22 cellular contexts compared by ENCODE assay signal in the genomic region with DNA sequence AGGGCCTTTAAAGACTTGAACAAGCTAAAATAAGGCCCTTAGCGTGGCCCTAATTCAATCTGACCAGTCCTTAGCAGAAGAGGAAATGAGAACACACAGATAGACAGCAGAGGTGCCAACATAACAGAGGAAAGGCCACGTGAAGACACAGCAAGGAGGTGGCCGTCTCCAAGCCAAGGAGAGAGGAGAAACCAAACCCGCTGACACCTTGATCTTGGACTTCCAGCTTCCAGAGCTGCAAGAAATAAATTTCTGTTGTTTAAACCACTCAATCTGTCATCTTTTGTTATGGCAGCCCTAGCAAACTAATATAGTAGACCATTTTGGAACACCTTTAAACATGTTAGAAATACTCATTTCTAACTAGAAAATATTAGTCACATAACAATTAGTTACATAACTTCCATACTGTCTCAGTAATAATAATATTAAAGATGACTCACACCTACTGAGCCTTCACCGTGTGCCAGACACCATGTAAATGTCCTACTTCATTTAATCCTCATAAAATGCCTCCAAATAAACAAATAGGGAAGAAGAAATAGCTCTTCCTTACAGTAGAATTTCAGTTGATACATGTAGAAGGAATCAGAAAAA. TPM values are rescaled to one million over a fixed set of nuclear protein-coding genes. Genes with fewer than 3 reads are reported as not detected.
A peak's percentile ranks its signal among the peaks of the same experiment; 100 is the strongest.
DNase-seq lines count a peak whose midpoint lies in the region; ATAC-seq, FAIRE-seq and TF ChIP-seq lines count a peak whose summit lies in the region.
"Had no signal": no experiment of that assay in that cellular context is flagged by ENCODE, and none has a peak within 500 bp of the region (broad histone marks: within the 10 kb centered on the region; RNA-seq: fewer than 3 reads in every experiment).

No MANE protein-coding gene starts in this region.

- H3K79me2 ChIP-seq in endothelial cell of umbilical vein (ENCODE audit: control insufficient read depth, insufficient read depth, low read length) = no peaks in the 10 kb centered on the region

- POLR2A ChIA-PET in CD4-positive, alpha-beta T cell (lab: Charles Lee) = interaction anchor here (0.8 to 6.1 kb wide), 12 partner anchors 8 to 389 kb away, joined by 3 to 113 read pairs (median 4); a partner anchor contains a TSS
- POLR2A ChIA-PET in activated CD8-positive, alpha-beta T cell treated with anti-CD3 and anti-CD28 coated beads, Interleukin-2, amount 10 ng/mL, durations not matched to agents 7 days and 5 days (lab: Charles Lee) = interaction anchor here (0.6 to 2.3 kb wide), 4 partner anchors 43 to 390 kb away, joined by 3 to 9 read pairs (median 4); no protein-coding TSS in a partner anchor
- POLR2A ChIA-PET in endothelial cell of umbilical vein (lab: Charles Lee) = interaction anchor here (0.8 kb wide), 1 partner anchor 34 kb away, joined by 3 read pairs; no protein-coding TSS in a partner anchor

- no peaks in the 10 kb centered on the region for H3K27me3 Mint-ChIP-seq in CD4-positive, alpha-beta T cell
- no peaks in the 10 kb centered on the region for H3K27me3 Mint-ChIP-seq in activated CD8-positive, alpha-beta T cell treated with anti-CD3 and anti-CD28 coated beads, Interleukin-2, amount 10 ng/mL, durations not matched to agents 7 days and 5 days (ENCODE audit: low read depth)
- H3K27me3 Mint-ChIP-seq: IgD-negative memory B cell had no signal

- TF ChIP-seq CTCF in CD4-positive, alpha-beta T cell (IDR thresholded peaks at IDR 0.05) = no peak
- TF ChIP-seq CTCF in endothelial cell of umbilical vein (IDR thresholded peaks at IDR 0.05; ENCODE audit: extremely low read depth in 1 of 2, insufficient read depth in 1 of 2, low read depth in 1 of 2, low read length in 2 of 2) (no peak), suprapubic skin (IDR thresholded peaks at IDR 0.05) (no peak)

- TF ChIP-seq POLR2A in endothelial cell of umbilical vein (IDR thresholded peaks at IDR 0.05; ENCODE audit: low read depth, low read length) (no peak), suprapubic skin (IDR thresholded peaks at IDR 0.05) (no peak), H54 (IDR thresholded peaks at IDR 0.05; ENCODE audit: low read depth, low read length) (no peak)

- BruUV-seq in endothelial cell of umbilical vein (replicated peaks; lab: Mats Ljungman, UMichigan) = no TSS peak

- H2AFZ ChIP-seq in endothelial cell of umbilical vein (ENCODE audit: low read depth, low read length) = no peak overlapping the region

- H3K9me1 ChIP-seq in endothelial cell of umbilical vein (replicated peaks; ENCODE audit: control insufficient read depth, extremely low read depth, insufficient read depth, low read length) = no peaks in the 10 kb centered on the region

- H3K9ac ChIP-seq in endothelial cell of umbilical vein (replicated peaks; ENCODE audit: extremely low read depth, insufficient read depth, low read length) = no peak overlapping the region

- H3K27ac Mint-ChIP-seq in CD4-positive, alpha-beta T cell = peak overlapping the region; percentile 96
- H3K27ac Mint-ChIP-seq in activated CD8-positive, alpha-beta T cell treated with anti-CD3 and anti-CD28 coated beads, Interleukin-2, amount 10 ng/mL, durations not matched to agents 7 days and 5 days = peak overlapping the region; percentile 83
- H3K27ac Mint-ChIP-seq: dendritic cell treated with granulocyte-macrophage colony-stimulating factor and Interleukin-4, amounts not matched to agents 40 ng/mL and 50 ng/mL, for 4 days had no signal

- dilution Hi-C loops in endothelial cell of umbilical vein (cut with MboI; ENCODE audit: extremely low pct_ligation_motif_present, low sequenced_read_pairs) = no loop called here

- H3K27me3 ChIP-seq in CD4-positive, alpha-beta T cell (ENCODE audit: control insufficient read depth, insufficient read depth, low read length) = no peaks in the 10 kb centered on the region
- no peaks in the 10 kb centered on the region for H3K27me3 ChIP-seq in endothelial cell of umbilical vein (ENCODE audit: control insufficient read depth in 2 of 2, insufficient read depth in 2 of 2, low read length in 2 of 2)
- H3K27me3 ChIP-seq in suprapubic skin = no peaks in the 10 kb centered on the region
- H3K27me3 ChIP-seq: upper lobe of left lung had no signal

- FAIRE-seq in endothelial cell of umbilical vein (lab: Jason Lieb, UNC) = no peak
- FAIRE-seq in H54 (lab: Jason Lieb, UNC) = no peak

- peak; percentile 63 to 75 for ATAC-seq in activated CD4-positive, CD25-positive, alpha-beta regulatory T cell treated with anti-CD3 and anti-CD28 coated beads, Interleukin-2, amount 50 U/mL, for 24 hours
- no peak for ATAC-seq in CD4-positive, alpha-beta T cell (ENCODE audit: poor library complexity)
- ATAC-seq in activated CD8-positive, alpha-beta T cell treated with anti-CD3 and anti-CD28 coated beads, Interleukin-2, amount 10 ng/mL, durations not matched to agents 7 days and 5 days = no peak
- ATAC-seq: left colon, right cardiac atrium, Right ventricle myocardium inferior had no signal

- H3K4me1 ChIP-seq in endothelial cell of umbilical vein (ENCODE audit: control insufficient read depth, extremely low read depth, insufficient read depth, low read length) (peaks cover 27% of the 10 kb centered on the region), suprapubic skin (peaks cover 3% of the 10 kb centered on the region)

- WGBS in suprapubic skin = 86% methylated on average over 5 of the region's 5 CpGs

- H3K4me3 Mint-ChIP-seq in CD4-positive, alpha-beta T cell = peak overlapping the region; percentile 66
- peak overlapping the region; percentile 6 for H3K4me3 Mint-ChIP-seq in activated CD8-positive, alpha-beta T cell treated with anti-CD3 and anti-CD28 coated beads, Interleukin-2, amount 10 ng/mL, durations not matched to agents 7 days and 5 days
- H3K4me3 Mint-ChIP-seq: dendritic cell treated with granulocyte-macrophage colony-stimulating factor and Interleukin-4, amounts not matched to agents 40 ng/mL and 50 ng/mL, for 4 days had no signal

- no peaks in the 10 kb centered on the region for H4K20me1 ChIP-seq in endothelial cell of umbilical vein (replicated peaks; ENCODE audit: control insufficient read depth, extremely low read depth, insufficient read depth, low read length)

- H3K4me2 ChIP-seq in endothelial cell of umbilical vein (ENCODE audit: insufficient read depth, low read length) = no peak overlapping the region

- H3K4me3 ChIP-seq in endothelial cell of umbilical vein (replicated peaks in 1 of 3; ENCODE audit: insufficient read depth in 1 of 3, low read depth in 1 of 3, low read length in 3 of 3) = no peak overlapping the region
- no peak overlapping the region for H3K4me3 ChIP-seq in suprapubic skin
- H3K4me3 ChIP-seq: upper lobe of left lung had no signal

- peaks cover 90% of the 10 kb centered on the region for H3K4me1 Mint-ChIP-seq in CD4-positive, alpha-beta T cell (ENCODE audit: low read depth)
- H3K4me1 Mint-ChIP-seq in activated CD8-positive, alpha-beta T cell treated with anti-CD3 and anti-CD28 coated beads, Interleukin-2, amount 10 ng/mL, durations not matched to agents 7 days and 5 days (ENCODE audit: low read depth) = peaks cover 70% of the 10 kb centered on the region

- H3K36me3 ChIP-seq in endothelial cell of umbilical vein (ENCODE audit: control insufficient read depth in 2 of 2, extremely low read depth in 1 of 2, insufficient read depth in 2 of 2, low read length in 2 of 2) = no peaks in the 10 kb centered on the region
- H3K36me3 ChIP-seq in suprapubic skin = no peaks in the 10 kb centered on the region
- H3K36me3 ChIP-seq: upper lobe of left lung had no signal

- no peak for DNase-seq in activated CD4-positive, CD25-positive, alpha-beta regulatory T cell (lab: John Stamatoyannopoulos, UW)
- DNase-seq in CD4-positive, alpha-beta T cell = no peak
- no peak for DNase-seq in activated CD8-positive, alpha-beta T cell treated with anti-CD3 and anti-CD28 coated beads, Interleukin-2, amount 10 ng/mL, durations not matched to agents 7 days and 5 days
- DNase-seq in endothelial cell of umbilical vein (ENCODE audit: low read depth, low spot score) = no peak
- DNase-seq in suprapubic skin (ENCODE audit: low spot score in 2 of 2) = no peak
- no peak for DNase-seq in NCI-H187 treated with DMSO at 0.1 percent for 48 hours (lab: John Stamatoyannopoulos, UW)
- DNase-seq in H54 (ENCODE audit: insufficient read length, low spot score) = no peak
- DNase-seq: H7, head of caudate nucleus, left colon, mesenchymal stem cell, NCI-H1417, NCI-H2107, NCI-H446 treated with DMSO at 0.1 percent for 48 hours, OCI-M1, right cardiac atrium had no signal

- H3K9me3 ChIP-seq in CD4-positive, alpha-beta T cell (ENCODE audit: control insufficient read depth, low read length) = no peaks in the 10 kb centered on the region
- H3K9me3 ChIP-seq in endothelial cell of umbilical vein (replicated peaks; ENCODE audit: control insufficient read depth, insufficient read depth, low read length) = no peaks in the 10 kb centered on the region
- no peaks in the 10 kb centered on the region for H3K9me3 ChIP-seq in suprapubic skin
- H3K9me3 ChIP-seq: upper lobe of left lung had no signal

- no peak for TF ChIP-seq EP300 in suprapubic skin (IDR thresholded peaks at IDR 0.05)

- intact Hi-C loops in CD4-positive, alpha-beta T cell (cut with DNase I, micrococcal nuclease) = loop anchor here (5.0 kb wide), 1 partner anchor 257 kb away; a partner anchor contains a TSS
- intact Hi-C loops in endothelial cell of umbilical vein (cut with micrococcal nuclease) = no loop called here

- CTCF ChIA-PET in CD4-positive, alpha-beta T cell (lab: Charles Lee) = interaction anchor here (1.4 to 2.2 kb wide), 4 partner anchors 17 to 148 kb away, joined by 4 to 9 read pairs (median 6); no protein-coding TSS in a partner anchor
- CTCF ChIA-PET in activated CD8-positive, alpha-beta T cell treated with anti-CD3 and anti-CD28 coated beads, Interleukin-2, amount 10 ng/mL, durations not matched to agents 7 days and 5 days (lab: Charles Lee) = interaction anchor here (0.6 to 12.5 kb wide), 13 partner anchors 8 to 377 kb away, joined by 3 to 162 read pairs (median 4); a partner anchor contains a TSS
- CTCF ChIA-PET in endothelial cell of umbilical vein (lab: Charles Lee) = interaction anchor here (4.2 to 8.4 kb wide), 2 partner anchors 44 to 148 kb away, joined by 129 to 368 read pairs; a partner anchor contains a TSS

- peak overlapping the region; percentile 80 for H3K27ac ChIP-seq in CD4-positive, alpha-beta T cell (ENCODE audit: low read depth, low read length)
- H3K27ac ChIP-seq in endothelial cell of umbilical vein (ENCODE audit: insufficient read depth, low read depth, low read length) (no peak overlapping the region), suprapubic skin (no peak overlapping the region)
- H3K27ac ChIP-seq: upper lobe of left lung had no signal

- H3K36me3 Mint-ChIP-seq in CD4-positive, alpha-beta T cell (ENCODE audit: low read depth) = no peaks in the 10 kb centered on the region
- peaks cover 8% of the 10 kb centered on the region for H3K36me3 Mint-ChIP-seq in activated CD8-positive, alpha-beta T cell treated with anti-CD3 and anti-CD28 coated beads, Interleukin-2, amount 10 ng/mL, durations not matched to agents 7 days and 5 days (ENCODE audit: low read depth)

- H3K9me3 Mint-ChIP-seq in CD4-positive, alpha-beta T cell = no peaks in the 10 kb centered on the region
- no peaks in the 10 kb centered on the region for H3K9me3 Mint-ChIP-seq in activated CD8-positive, alpha-beta T cell treated with anti-CD3 and anti-CD28 coated beads, Interleukin-2, amount 10 ng/mL, durations not matched to agents 7 days and 5 days (ENCODE audit: insufficient read depth)
- H3K9me3 Mint-ChIP-seq: dendritic cell treated with granulocyte-macrophage colony-stimulating factor and Interleukin-4, amounts not matched to agents 40 ng/mL and 50 ng/mL, for 4 days; IgD-negative memory B cell had no signal

RNA-seq across cellular contexts. Expression of a gene that starts 47.9 kb away (rescaled TPM):
- 100 to 1,000 TPM; 397 to 414 TPM for total RNA-seq in CD4-positive, alpha-beta T cell
- total RNA-seq in activated CD8-positive, alpha-beta T cell treated with anti-CD3 and anti-CD28 coated beads, Interleukin-2, amount 10 ng/mL, durations not matched to agents 7 days and 5 days = 10 to 100 TPM; 72.8 to 76.5 TPM
- total RNA-seq in endothelial cell of umbilical vein = 137 and 138 TPM in 2 replicates
- 346 and 387 TPM in 2 replicates for polyA plus RNA-seq in endothelial cell of umbilical vein
- 206 and 215 TPM in 2 replicates for polyA plus RNA-seq in endothelial cell of umbilical vein (2011; cell fraction: cytosol; rRNA removed)
- 219 and 225 TPM in 2 replicates for polyA plus RNA-seq in endothelial cell of umbilical vein (2011; cell fraction: nucleus; rRNA removed)
- polyA plus RNA-seq in endothelial cell of umbilical vein (2012) = 130 and 148 TPM in 2 replicates
- polyA minus RNA-seq in endothelial cell of umbilical vein = 433 and 446 TPM in 2 replicates
- polyA minus RNA-seq in endothelial cell of umbilical vein (2011; cell fraction: cytosol; rRNA and poly(A)+ RNA removed) = not detected
- polyA minus RNA-seq in endothelial cell of umbilical vein (2011; cell fraction: nucleus; rRNA and poly(A)+ RNA removed) = 363 and 384 TPM in 2 replicates
- total RNA-seq in suprapubic skin = 10 to 100 TPM; 11.4 to 50.6 (median 26.0) TPM
- total RNA-seq: osteocyte had no signal

Comparison
In these comparisons a context has a peak if more than half of its experiments do, and no peak if none do; other contexts are left out.
1. ATAC-seq: peak in activated CD4-positive, CD25-positive, alpha-beta regulatory T cell treated with anti-CD3 and anti-CD28 coated beads, Interleukin-2, amount 50 U/mL, for 24 hours (2 of 2); none in CD4-positive, alpha-beta T cell (single experiment) and activated CD8-positive, alpha-beta T cell treated with anti-CD3 and anti-CD28 coated beads, Interleukin-2, amount 10 ng/mL, durations not matched to agents 7 days and 5 days (single experiment).